ENCODE assay signal across 19 cellular contexts in genomic region chr18:4233468-4233867, GRCh38.
"Had no signal": no experiment of that assay in that cellular context is flagged by ENCODE, and none has a peak within 500 bp of the region (broad histone marks: within the 10 kb centered on the region; RNA-seq: fewer than 3 reads in every experiment).

No MANE protein-coding gene starts in this region.

- H3K36me3 ChIP-seq: colonic mucosa, esophagus squamous epithelium, gastroesophageal sphincter, right atrium auricular region, sigmoid colon, tibial nerve had no signal

- H3K4me1 Mint-ChIP-seq: naive thymus-derived CD8-positive, alpha-beta T cell; stimulated activated naive B cell treated with anti-CD40 and anti-IgM and Interleukin-4, amounts not matched to agents 10 μg/mL and 1 μg/mL and 100 μg/mL, for 72 hours; stimulated activated naive CD8-positive, alpha-beta T cell treated with anti-CD3 and anti-CD28 coated beads, Interleukin-15, amount 100 ng/mL, for 72 hours had no signal

- ATAC-seq: gastroesophageal sphincter; left colon; mucosa of descending colon; naive thymus-derived CD8-positive, alpha-beta T cell; stimulated activated naive B cell treated with anti-CD40 and anti-IgM and Interleukin-4, amounts not matched to agents 10 μg/mL and 1 μg/mL and 100 μg/mL, for 72 hours; stimulated activated naive CD8-positive, alpha-beta T cell treated with anti-CD3 and anti-CD28 coated beads, Interleukin-15, amount 100 ng/mL, for 72 hours had no signal

- H3K4me3 Mint-ChIP-seq: naive thymus-derived CD8-positive, alpha-beta T cell; stimulated activated naive B cell treated with anti-CD40 and anti-IgM and Interleukin-4, amounts not matched to agents 10 μg/mL and 1 μg/mL and 100 μg/mL, for 72 hours; stimulated activated naive CD8-positive, alpha-beta T cell treated with anti-CD3 and anti-CD28 coated beads, Interleukin-15, amount 100 ng/mL, for 72 hours had no signal

- H3K27ac Mint-ChIP-seq: naive thymus-derived CD8-positive, alpha-beta T cell; stimulated activated naive B cell treated with anti-CD40 and anti-IgM and Interleukin-4, amounts not matched to agents 10 μg/mL and 1 μg/mL and 100 μg/mL, for 72 hours; stimulated activated naive CD8-positive, alpha-beta T cell treated with anti-CD3 and anti-CD28 coated beads, Interleukin-15, amount 100 ng/mL, for 72 hours had no signal

- H3K27ac ChIP-seq: colonic mucosa, esophagus squamous epithelium, gastroesophageal sphincter, right atrium auricular region, sigmoid colon, skin epidermis, testis, tibial nerve had no signal

- H3K27me3 Mint-ChIP-seq: naive thymus-derived CD8-positive, alpha-beta T cell; stimulated activated naive B cell treated with anti-CD40 and anti-IgM and Interleukin-4, amounts not matched to agents 10 μg/mL and 1 μg/mL and 100 μg/mL, for 72 hours; stimulated activated naive CD8-positive, alpha-beta T cell treated with anti-CD3 and anti-CD28 coated beads, Interleukin-15, amount 100 ng/mL, for 72 hours had no signal

- H3K4me3 ChIP-seq: colonic mucosa, esophagus squamous epithelium, gastroesophageal sphincter, mucosa of descending colon, right atrium auricular region, sigmoid colon, skin epidermis, testis, tibial nerve had no signal

- H3K4me1 ChIP-seq: colonic mucosa, esophagus squamous epithelium, gastroesophageal sphincter, right atrium auricular region, sigmoid colon, testis, tibial nerve had no signal

- H3K9me3 ChIP-seq: colonic mucosa, esophagus squamous epithelium, testis had no signal

- H3K27me3 ChIP-seq: colonic mucosa, esophagus squamous epithelium, gastroesophageal sphincter, right atrium auricular region, sigmoid colon, testis, tibial nerve had no signal

- DNase-seq: colonic mucosa; dermis blood vessel endothelial cell; esophagus squamous epithelium; foreskin fibroblast; left colon; mammary epithelial cell; mucosa of descending colon; naive thymus-derived CD8-positive, alpha-beta T cell; posterior cingulate gyrus; sigmoid colon; stimulated activated CD4-positive, alpha-beta T cell treated with anti-CD3 and anti-CD28 coated beads, Interleukin-2, amount 100 ng/mL, for 24 hours; stimulated activated CD4-positive, alpha-beta T cell treated with anti-CD3 and anti-CD28 coated beads, Interleukin-4, amount 100 ng/mL, for 4 hours; stimulated activated naive B cell treated with anti-CD40 and anti-IgM and Interleukin-4, amounts not matched to agents 10 μg/mL and 1 μg/mL and 100 μg/mL, for 72 hours; stimulated activated naive CD8-positive, alpha-beta T cell treated with anti-CD3 and anti-CD28 coated beads, Interleukin-15, amount 100 ng/mL, for 72 hours; testis had no signal

- H3K36me3 Mint-ChIP-seq: naive thymus-derived CD8-positive, alpha-beta T cell; stimulated activated naive B cell treated with anti-CD40 and anti-IgM and Interleukin-4, amounts not matched to agents 10 μg/mL and 1 μg/mL and 100 μg/mL, for 72 hours had no signal
